ENCODE assay signal across 1 cellular context in genomic region chr3:105999856-106000255, GRCh38.
A peak's percentile ranks its signal among the peaks of the same experiment; 100 is the strongest.
TF ChIP-seq lines count a peak whose summit lies in the region.

No MANE protein-coding gene starts in this region.

TF ChIP-seq in K562, 482 proteins besides CTCF, POLR2A, EP300 and RAD21 (continued from another document and continues in another):
- TF ChIP-seq TRIM25 (IDR thresholded peaks at IDR 0.05; ENCODE audit: borderline replicate concordance): no peak
- TF ChIP-seq STAG1 (CRISPR knock-in tag; IDR thresholded peaks at IDR 0.05; ENCODE audit: borderline replicate concordance): no peak
- no peak for TF ChIP-seq POLR3A (IDR thresholded peaks at IDR 0.05; ENCODE audit: borderline replicate concordance, extremely low read depth, insufficient read depth, insufficient read length)
- no peak for TF ChIP-seq TCF7 (IDR thresholded peaks at IDR 0.05; ENCODE audit: borderline replicate concordance)
- no peak for TF ChIP-seq UBTF (IDR thresholded peaks at IDR 0.05; ENCODE audit: borderline replicate concordance in 1 of 2, low read depth in 2 of 2, low read length in 2 of 2)
- TF ChIP-seq ZNF57 (CRISPR knock-in tag; IDR thresholded peaks at IDR 0.05): no peak
- no peak for TF ChIP-seq ZNF280B (CRISPR knock-in tag; IDR thresholded peaks at IDR 0.05)
- no peak for TF ChIP-seq ZFX (CRISPR knock-in tag; IDR thresholded peaks at IDR 0.05)
- no peak for TF ChIP-seq HEY1 (CRISPR knock-in tag; IDR thresholded peaks at IDR 0.05; ENCODE audit: borderline replicate concordance)
- no peak for TF ChIP-seq DDX20 (tag; IDR thresholded peaks at IDR 0.05; ENCODE audit: low read depth)
- no peak for TF ChIP-seq IRF9 (tag; IDR thresholded peaks at IDR 0.05)
- TF ChIP-seq CHAMP1 (IDR thresholded peaks at IDR 0.05): 0 out of 2 replicates have a peak, but pooled peaks have one; percentile 65
- TF ChIP-seq NFE2 (IDR thresholded peaks at IDR 0.05; ENCODE audit: low read depth): no peak
- TF ChIP-seq ZNF695 (CRISPR knock-in tag; IDR thresholded peaks at IDR 0.05): no peak
- TF ChIP-seq BRF1 (IDR thresholded peaks at IDR 0.05; ENCODE audit: borderline replicate concordance, extremely low read depth, insufficient read length): no peak
- no peak for TF ChIP-seq NR2C2 (CRISPR knock-in tag; IDR thresholded peaks at IDR 0.05)
- no peak for TF ChIP-seq NR2C2 (tag; IDR thresholded peaks at IDR 0.05)
- no peak for TF ChIP-seq ZNF318 (IDR thresholded peaks at IDR 0.05; ENCODE audit: borderline replicate concordance in 1 of 2, low read depth in 1 of 2)
- no peak for TF ChIP-seq MYBL2 (IDR thresholded peaks at IDR 0.05; ENCODE audit: low read depth)
- no peak for TF ChIP-seq MYBL2 (CRISPR knock-in tag; IDR thresholded peaks at IDR 0.05; ENCODE audit: borderline replicate concordance)
- no peak for TF ChIP-seq NONO (IDR thresholded peaks at IDR 0.05; ENCODE audit: low read depth in 2 of 2, low read length in 1 of 2)
- no peak for TF ChIP-seq MTA3 (IDR thresholded peaks at IDR 0.05; ENCODE audit: borderline replicate concordance)
- TF ChIP-seq XRCC4 (IDR thresholded peaks at IDR 0.05; ENCODE audit: extremely low read depth, insufficient read depth, insufficient read length): no peak
- no peak for TF ChIP-seq CREB3 (tag; conservative IDR thresholded peaks at IDR 0.05; ENCODE audit: low read depth)
- no peak for TF ChIP-seq E2F5 (CRISPR knock-in tag; IDR thresholded peaks at IDR 0.05)
- no peak for TF ChIP-seq TOE1 (IDR thresholded peaks at IDR 0.05; ENCODE audit: borderline replicate concordance)
- TF ChIP-seq TOE1 (CRISPR knock-in tag; IDR thresholded peaks at IDR 0.05; ENCODE audit: borderline replicate concordance, low read depth): no peak
- TF ChIP-seq E2F1 (CRISPR knock-in tag; IDR thresholded peaks at IDR 0.05): no peak
- TF ChIP-seq ATF1 (CRISPR knock-in tag; IDR thresholded peaks at IDR 0.05): no peak
- TF ChIP-seq ATF1 (tag; IDR thresholded peaks at IDR 0.05): no peak
- no peak for TF ChIP-seq ZBTB34 (CRISPR knock-in tag; IDR thresholded peaks at IDR 0.05)
